ENCODE assay signal across 13 cellular contexts in the genomic region with DNA sequence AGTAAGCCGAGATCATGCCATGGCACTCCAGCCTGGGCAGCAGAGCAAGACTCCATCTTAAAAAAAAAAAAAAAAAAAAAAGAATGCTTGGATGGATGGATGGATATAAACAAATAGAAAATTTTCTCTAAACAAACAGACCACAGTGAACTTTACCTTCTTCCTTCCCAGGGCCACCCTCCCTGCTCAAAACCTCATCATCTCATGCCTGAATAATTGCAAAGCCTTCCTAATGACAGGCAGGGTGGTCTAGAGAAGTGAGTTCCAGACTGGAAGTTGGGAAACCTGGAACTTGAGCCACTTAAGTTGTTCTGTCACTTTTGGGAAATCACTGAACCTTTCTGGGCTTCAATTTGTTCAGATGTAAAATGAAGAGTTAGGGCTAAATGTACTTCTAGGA. TPM values are rescaled to one million over a fixed set of nuclear protein-coding genes. Genes with fewer than 3 reads are reported as not detected.
DNase-seq lines count a peak whose midpoint lies in the region; ATAC-seq and TF ChIP-seq lines count a peak whose summit lies in the region.
"Had no signal": no experiment of that assay in that cellular context is flagged by ENCODE, and none has a peak within 500 bp of the region (broad histone marks: within the 10 kb centered on the region; RNA-seq: fewer than 3 reads in every experiment).

No MANE protein-coding gene starts in this region.

- no peak for DNase-seq in RWPE1 (ENCODE audit: low spot score)
- DNase-seq in esophagus squamous epithelium (lab: John Stamatoyannopoulos, UW): no peak
- DNase-seq in superior temporal gyrus (ENCODE audit: extremely low spot score): no peak
- DNase-seq in EL: no peak
- DNase-seq in foreskin melanocyte: no peak
- DNase-seq: activated CD8-positive, alpha-beta memory T cell treated with anti-CD3 and anti-CD28 coated beads for 24 hours; activated gamma-delta T cell treated with Interleukin-2 at 50 U/mL for 16 hours; DMS153; NCI-H2171; NK-92 treated with Interleukin-12 subunit alpha and Interleukin-12 subunit beta, amount 100 ng/mL, for 24 hours had no signal

- H3K36me3 ChIP-seq in ACC112 (ENCODE audit: insufficient read depth, low read length): peaks cover 5% of the 10 kb centered on the region; the same call in 1 of the 2 replicates
- peaks cover 0 to 25% (median 0%) of the 10 kb centered on the region in 3 donors for H3K36me3 ChIP-seq in esophagus squamous epithelium
- H3K36me3 ChIP-seq in rectal smooth muscle tissue (ENCODE audit: control insufficient read depth, insufficient read depth, low read length): no peaks in the 10 kb centered on the region

- no peak for TF ChIP-seq POLR2A in esophagus squamous epithelium (IDR thresholded peaks at IDR 0.05)

- H3K27me3 ChIP-seq in ACC112 (ENCODE audit: insufficient read depth, low read length) (no peaks in the 10 kb centered on the region), esophagus squamous epithelium (no peaks in the 10 kb centered on the region), rectal smooth muscle tissue (ENCODE audit: control insufficient read depth, insufficient read depth, low read length) (no peaks in the 10 kb centered on the region)

- H3K27ac ChIP-seq in ACC112 (ENCODE audit: low read depth, low read length) (peak overlapping the region; percentile 82), RWPE1 (peak overlapping the region; percentile 50; the same call in 1 of the 2 replicates), esophagus squamous epithelium (peak overlapping the region; percentile 30 to 80 (median 73)), rectal smooth muscle tissue (ENCODE audit: low read depth, low read length) (peak overlapping the region; percentile 79)

- peaks cover 41% of the 10 kb centered on the region for H3K4me1 ChIP-seq in ACC112 (ENCODE audit: control insufficient read depth, insufficient read depth, low read length, unreplicated experiment)
- H3K4me1 ChIP-seq in esophagus squamous epithelium: peaks cover 27 to 70% (median 38%) of the 10 kb centered on the region in 3 donors
- H3K4me1 ChIP-seq in rectal smooth muscle tissue (ENCODE audit: control insufficient read depth, insufficient read depth, low read length): peaks cover 41% of the 10 kb centered on the region

- TF ChIP-seq CTCF in RWPE1 (conservative IDR thresholded peaks at IDR 0.05; ENCODE audit: low read depth): no peak
- TF ChIP-seq CTCF in esophagus squamous epithelium (IDR thresholded peaks at IDR 0.05): no peak

- WGBS in esophagus squamous epithelium, 2 donors: 13 to 40% methylated on average over 1 of the region's 1 CpG

- no peak overlapping the region for H2AFZ ChIP-seq in ACC112 (ENCODE audit: low read length, unreplicated experiment)

- ATAC-seq in HG03196 (IDR thresholded peaks at IDR 0.05; ENCODE audit: unreplicated experiment): no peak

- H3K9ac ChIP-seq in rectal smooth muscle tissue (ENCODE audit: low read length): no peak overlapping the region

- no peaks in the 10 kb centered on the region for H3K9me3 ChIP-seq in esophagus squamous epithelium

- intact Hi-C loops in esophagus squamous epithelium (cut with DNase I): no loop called here

- peaks cover 77% of the 10 kb centered on the region for H3K79me2 ChIP-seq in ACC112 (ENCODE audit: control insufficient read depth, insufficient read depth, low read length, unreplicated experiment)

- CTCF ChIA-PET in RWPE1 (lab: Yijun Ruan, JAX): interaction anchor here (0.7 to 1.0 kb wide), 4 partner anchors 13 to 342 kb away, joined by 3 to 6 read pairs (median 5); no protein-coding TSS in a partner anchor

- POLR2A ChIA-PET in RWPE1 (lab: Yijun Ruan, JAX; ENCODE audit: low non-redundant PET): no interaction called here

- no peak overlapping the region for H3K4me3 ChIP-seq in ACC112 (ENCODE audit: low read depth, low read length)
- no peak overlapping the region for H3K4me3 ChIP-seq in esophagus squamous epithelium
- no peak overlapping the region for H3K4me3 ChIP-seq in rectal smooth muscle tissue (ENCODE audit: low read length)

RNA-seq across cellular contexts. Expression of gene ATP2B4, which starts 17.6 kb away (rescaled TPM):
- 10 to 100 TPM; 23.7 to 58.9 (median 39.2) TPM for total RNA-seq in esophagus squamous epithelium
